In genomic region chr12:132492522-132492921, GRCh38 we compare ENCODE assay signal across 8 cellular contexts. TPM values are rescaled to one million over a fixed set of nuclear protein-coding genes. Genes with fewer than 3 reads are reported as not detected.
A peak's percentile ranks its signal among the peaks of the same experiment; 100 is the strongest.
DNase-seq lines count a peak whose midpoint lies in the region; ATAC-seq and TF ChIP-seq lines count a peak whose summit lies in the region.

No MANE protein-coding gene starts in this region.

- CTCF ChIA-PET in activated CD8-positive, alpha-beta memory T cell treated with anti-CD3 and anti-CD28 coated beads, Interleukin-2, amount 10 ng/mL, durations not matched to agents 7 days and 5 days (lab: Charles Lee), result interaction anchor here (1.5 to 1.7 kb wide), 2 partner anchors 69 to 78 kb away, joined by 4 to 6 read pairs; no protein-coding TSS in a partner anchor

- peaks cover 42% of the 10 kb centered on the region for H3K4me1 Mint-ChIP-seq in activated CD8-positive, alpha-beta memory T cell treated with anti-CD3 and anti-CD28 coated beads, Interleukin-2, amount 10 ng/mL, durations not matched to agents 7 days and 5 days
- H3K4me1 Mint-ChIP-seq in stimulated activated naive B cell treated with anti-CD40 and anti-IgM and Interleukin-4, amounts not matched to agents 10 μg/mL and 1 μg/mL and 100 μg/mL, for 72 hours, result peaks cover 60 to 80% of the 10 kb centered on the region in 2 donors

- no peak overlapping the region for H3K27ac ChIP-seq in effector memory CD4-positive, alpha-beta T cell (ENCODE audit: insufficient read depth, low read length, poor library complexity, severe bottlenecking)

- H3K4me1 ChIP-seq in effector memory CD4-positive, alpha-beta T cell (ENCODE audit: control insufficient read depth, insufficient read depth, low read length, poor library complexity, severe bottlenecking), result peaks cover 58% of the 10 kb centered on the region

- H3K4me3 Mint-ChIP-seq in activated CD8-positive, alpha-beta memory T cell treated with anti-CD3 and anti-CD28 coated beads, Interleukin-2, amount 10 ng/mL, durations not matched to agents 7 days and 5 days, result peak overlapping the region; percentile 80
- peak overlapping the region; percentile 79 to 85 for H3K4me3 Mint-ChIP-seq in stimulated activated naive B cell treated with anti-CD40 and anti-IgM and Interleukin-4, amounts not matched to agents 10 μg/mL and 1 μg/mL and 100 μg/mL, for 72 hours

- no peaks in the 10 kb centered on the region for H3K36me3 ChIP-seq in effector memory CD4-positive, alpha-beta T cell (ENCODE audit: control insufficient read depth, insufficient read depth, low read length)

- H3K27ac Mint-ChIP-seq in activated CD8-positive, alpha-beta memory T cell treated with anti-CD3 and anti-CD28 coated beads, Interleukin-2, amount 10 ng/mL, durations not matched to agents 7 days and 5 days, result no peak overlapping the region
- peak overlapping the region; percentile 68 for H3K27ac Mint-ChIP-seq in stimulated activated naive B cell treated with anti-CD40 and anti-IgM and Interleukin-4, amounts not matched to agents 10 μg/mL and 1 μg/mL and 100 μg/mL, for 72 hours

- no peaks in the 10 kb centered on the region for H3K27me3 Mint-ChIP-seq in activated CD8-positive, alpha-beta memory T cell treated with anti-CD3 and anti-CD28 coated beads, Interleukin-2, amount 10 ng/mL, durations not matched to agents 7 days and 5 days
- H3K27me3 Mint-ChIP-seq in stimulated activated naive B cell treated with anti-CD40 and anti-IgM and Interleukin-4, amounts not matched to agents 10 μg/mL and 1 μg/mL and 100 μg/mL, for 72 hours, result no peaks in the 10 kb centered on the region

- H3K9me3 ChIP-seq in effector memory CD4-positive, alpha-beta T cell (ENCODE audit: control insufficient read depth, low read length), result no peaks in the 10 kb centered on the region

- H3K36me3 Mint-ChIP-seq in activated CD8-positive, alpha-beta memory T cell treated with anti-CD3 and anti-CD28 coated beads, Interleukin-2, amount 10 ng/mL, durations not matched to agents 7 days and 5 days, result no peaks in the 10 kb centered on the region
- peaks cover 11 to 15% of the 10 kb centered on the region in 2 donors for H3K36me3 Mint-ChIP-seq in stimulated activated naive B cell treated with anti-CD40 and anti-IgM and Interleukin-4, amounts not matched to agents 10 μg/mL and 1 μg/mL and 100 μg/mL, for 72 hours

- no peak for ATAC-seq in activated CD8-positive, alpha-beta memory T cell treated with anti-CD3 and anti-CD28 coated beads, Interleukin-2, amount 10 ng/mL, durations not matched to agents 7 days and 5 days
- ATAC-seq in stimulated activated naive B cell treated with anti-CD40 and anti-IgM and Interleukin-4, amounts not matched to agents 10 μg/mL and 1 μg/mL and 100 μg/mL, for 72 hours (replicated peaks), result peak; percentile 21 to 48
- no peak for ATAC-seq in GM19395 (IDR thresholded peaks at IDR 0.05; ENCODE audit: unreplicated experiment)

- H3K9me3 Mint-ChIP-seq in activated CD8-positive, alpha-beta memory T cell treated with anti-CD3 and anti-CD28 coated beads, Interleukin-2, amount 10 ng/mL, durations not matched to agents 7 days and 5 days (ENCODE audit: low read depth), result no peaks in the 10 kb centered on the region
- H3K9me3 Mint-ChIP-seq in stimulated activated naive B cell treated with anti-CD40 and anti-IgM and Interleukin-4, amounts not matched to agents 10 μg/mL and 1 μg/mL and 100 μg/mL, for 72 hours, result no peaks in the 10 kb centered on the region

- peak overlapping the region; percentile 93 for H3K4me3 ChIP-seq in LNCaP clone FGC (ENCODE audit: low read depth, low read length)
- peak overlapping the region; percentile 81 for H3K4me3 ChIP-seq in effector memory CD4-positive, alpha-beta T cell (ENCODE audit: insufficient read depth, low read depth, low read length, poor library complexity, severe bottlenecking)

- no peaks in the 10 kb centered on the region for H3K27me3 ChIP-seq in effector memory CD4-positive, alpha-beta T cell (replicated peaks; ENCODE audit: control insufficient read depth, insufficient read depth, low read length, poor library complexity, severe bottlenecking)

- TF ChIP-seq CTCF in LNCaP clone FGC (IDR thresholded peaks at IDR 0.05; ENCODE audit: control insufficient read depth, extremely low read depth, insufficient read depth), result no peak

- DNase-seq in activated CD8-positive, alpha-beta memory T cell treated with anti-CD3 and anti-CD28 coated beads, Interleukin-2, amount 10 ng/mL, durations not matched to agents 7 days and 5 days, result no peak
- no peak for DNase-seq in activated CD8-positive, alpha-beta memory T cell treated with anti-CD3 and anti-CD28 coated beads, Interleukin-2, amount 50 U/mL, for 4 hours
- no peak for DNase-seq in LNCaP clone FGC (ENCODE audit: low read depth)
- DNase-seq in effector memory CD4-positive, alpha-beta T cell, result no peak
- peak; percentile 41 for DNase-seq in stimulated activated naive B cell treated with anti-CD40 and anti-IgM and Interleukin-4, amounts not matched to agents 10 μg/mL and 1 μg/mL and 100 μg/mL, for 72 hours
- DNase-seq in nucleus accumbens (lab: John Stamatoyannopoulos, UW), result no peak
- DNase-seq in NCI-H748 (lab: John Stamatoyannopoulos, UW; ENCODE audit: unreplicated experiment), result no peak

RNA-seq across cellular contexts. Expression of gene FBRSL1, which starts 2.6 kb away (rescaled TPM):
- 10 to 100 TPM; 48.1 to 48.6 TPM for total RNA-seq in activated CD8-positive, alpha-beta memory T cell treated with anti-CD3 and anti-CD28 coated beads, Interleukin-2, amount 10 ng/mL, durations not matched to agents 7 days and 5 days

Comparison
In these comparisons a context has a peak if more than half of its experiments do, and no peak if none do; other contexts are left out.
1. ATAC-seq: peak in stimulated activated naive B cell treated with anti-CD40 and anti-IgM and Interleukin-4, amounts not matched to agents 10 μg/mL and 1 μg/mL and 100 μg/mL, for 72 hours (2 of 2); none in activated CD8-positive, alpha-beta memory T cell treated with anti-CD3 and anti-CD28 coated beads, Interleukin-2, amount 10 ng/mL, durations not matched to agents 7 days and 5 days (single experiment) and GM19395 (single experiment).